Comparison of ENCODE assay signal across 31 cellular contexts in the genomic region with DNA sequence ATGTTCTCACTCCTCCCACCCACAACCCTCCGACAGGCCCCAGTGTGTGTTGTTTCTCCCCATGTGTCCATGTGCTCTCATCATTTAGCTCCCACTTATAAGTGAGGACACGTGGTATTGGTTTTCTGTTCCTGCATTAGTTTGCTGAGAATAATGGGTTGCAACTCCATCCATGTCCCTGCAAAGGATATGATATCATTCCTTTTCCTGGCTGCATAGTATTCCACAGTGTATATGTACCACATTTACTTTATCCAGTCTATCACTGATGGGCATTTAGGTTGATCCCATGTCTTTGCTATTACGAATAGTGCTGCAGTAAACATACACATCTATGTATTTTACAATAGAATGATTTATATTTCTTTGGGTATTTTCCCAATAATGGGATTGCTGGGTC.
"Had no signal": no experiment of that assay in that cellular context is flagged by ENCODE, and none has a peak within 500 bp of the region (broad histone marks: within the 10 kb centered on the region; RNA-seq: fewer than 3 reads in every experiment).

No MANE protein-coding gene starts in this region.

- H3K4me1 ChIP-seq: neural progenitor cell, parathyroid adenoma, psoas muscle, spleen, thyroid gland, tibial nerve, upper lobe of left lung, vagina had no signal

- H3K27me3 ChIP-seq: neural progenitor cell, ovary, spleen, thyroid gland, tibial nerve, upper lobe of left lung, vagina had no signal

- H3K27ac ChIP-seq: neural progenitor cell, ovary, parathyroid adenoma, psoas muscle, skin epidermis, spleen, thoracic aorta, thyroid gland, tibial nerve, upper lobe of left lung, vagina had no signal

- H3K4me3 ChIP-seq: neural progenitor cell, ovary, psoas muscle, skin epidermis, smooth muscle cell, spleen, thoracic aorta, thyroid gland, tibial nerve, upper lobe of left lung, vagina had no signal

- H3K4me3 Mint-ChIP-seq: natural killer cell; nephron; neural progenitor cell; stimulated activated memory B cell treated with anti-CD40 and anti-IgM and Interleukin-4, amounts not matched to agents 10 μg/mL and 1 μg/mL and 100 μg/mL, for 72 hours; stimulated activated naive CD8-positive, alpha-beta T cell treated with anti-CD3 and anti-CD28 coated beads, Interleukin-15, amount 100 ng/mL, for 72 hours had no signal

- H3K9me3 ChIP-seq: thoracic aorta, thyroid gland, vagina had no signal

- H3K9ac ChIP-seq: neural progenitor cell, parathyroid adenoma had no signal

- H3K4me2 ChIP-seq: neural progenitor cell, smooth muscle cell had no signal

- H3K79me2 ChIP-seq: parathyroid adenoma had no signal

- FAIRE-seq: urothelium cell line had no signal

- H3K36me3 Mint-ChIP-seq: natural killer cell; neural progenitor cell; stimulated activated memory B cell treated with anti-CD40 and anti-IgM and Interleukin-4, amounts not matched to agents 10 μg/mL and 1 μg/mL and 100 μg/mL, for 72 hours had no signal

- H3K9me3 Mint-ChIP-seq: neural progenitor cell; stimulated activated naive CD8-positive, alpha-beta T cell treated with anti-CD3 and anti-CD28 coated beads, Interleukin-15, amount 100 ng/mL, for 72 hours had no signal

- H3K4me1 Mint-ChIP-seq: natural killer cell; nephron; neural progenitor cell; stimulated activated memory B cell treated with anti-CD40 and anti-IgM and Interleukin-4, amounts not matched to agents 10 μg/mL and 1 μg/mL and 100 μg/mL, for 72 hours; stimulated activated naive CD8-positive, alpha-beta T cell treated with anti-CD3 and anti-CD28 coated beads, Interleukin-15, amount 100 ng/mL, for 72 hours had no signal

- H2AFZ ChIP-seq: neural progenitor cell, parathyroid adenoma had no signal

- H3K27ac Mint-ChIP-seq: natural killer cell; nephron; neural progenitor cell; progenitor cell of endocrine pancreas; stimulated activated memory B cell treated with anti-CD40 and anti-IgM and Interleukin-4, amounts not matched to agents 10 μg/mL and 1 μg/mL and 100 μg/mL, for 72 hours; stimulated activated naive CD8-positive, alpha-beta T cell treated with anti-CD3 and anti-CD28 coated beads, Interleukin-15, amount 100 ng/mL, for 72 hours had no signal

- DNase-seq: natural killer cell; occipital lobe; ovary; posterior cingulate gyrus; psoas muscle; right cardiac atrium; spleen; stimulated activated CD4-positive, alpha-beta T cell treated with anti-CD3 and anti-CD28 coated beads, Interleukin-12 subunit alpha, Interleukin-12 subunit beta, amount 100 ng/mL, for 4 hours; stimulated activated CD4-positive, alpha-beta T cell treated with anti-CD3 and anti-CD28 coated beads, Interleukin-1b, Interleukin-23, amount 100 ng/mL, for 48 hours; stimulated activated CD4-positive, alpha-beta T cell treated with anti-CD3 and anti-CD28 coated beads, Interleukin-4, amount 100 ng/mL, for 1 hour; stimulated activated CD4-positive, alpha-beta T cell treated with anti-CD3 and anti-CD28 coated beads, Interleukin-4, amount 100 ng/mL, for 4 hours; stimulated activated CD8-positive, alpha-beta memory T cell treated with anti-CD3 and anti-CD28 coated beads, Interleukin-4, amount 100 ng/mL, for 48 hours; stimulated activated naive CD4-positive, alpha-beta T cell; stimulated activated naive CD8-positive, alpha-beta T cell treated with anti-CD3 and anti-CD28 coated beads, Interleukin-15, amount 100 ng/mL, for 72 hours; stimulated activated naive CD8-positive, alpha-beta T cell treated with anti-CD3 and anti-CD28 coated beads, Interleukin-15, Interleukin-2, amounts not matched to agents 100 U/mL and 50 U/mL, for 24 hours; substantia nigra; thyroid gland; trophoblast cell; upper lobe of left lung had no signal

- H3K27me3 Mint-ChIP-seq: progenitor cell of endocrine pancreas; stimulated activated memory B cell treated with anti-CD40 and anti-IgM and Interleukin-4, amounts not matched to agents 10 μg/mL and 1 μg/mL and 100 μg/mL, for 72 hours; stimulated activated naive CD8-positive, alpha-beta T cell treated with anti-CD3 and anti-CD28 coated beads, Interleukin-15, amount 100 ng/mL, for 72 hours had no signal

- ATAC-seq: natural killer cell; psoas muscle; right cardiac atrium; sciatic nerve; stimulated activated memory B cell treated with anti-CD40 and anti-IgM and Interleukin-4, amounts not matched to agents 10 μg/mL and 1 μg/mL and 100 μg/mL, for 72 hours; stimulated activated naive CD8-positive, alpha-beta T cell treated with anti-CD3 and anti-CD28 coated beads, Interleukin-15, amount 100 ng/mL, for 72 hours; stimulated activated naive CD8-positive, alpha-beta T cell treated with anti-CD3 and anti-CD28 coated beads, Interleukin-15, Interleukin-2, amounts not matched to agents 100 U/mL and 50 U/mL, for 24 hours had no signal

- H3K36me3 ChIP-seq: neural progenitor cell, ovary, spleen, thoracic aorta, thyroid gland, tibial nerve, upper lobe of left lung, vagina had no signal
